11 cellular contexts compared by ENCODE assay signal in genomic region chr7:99108615-99109014, GRCh38. TPM values are rescaled to one million over a fixed set of nuclear protein-coding genes. Genes with fewer than 3 reads are reported as not detected.
DNase-seq lines count a peak whose midpoint lies in the region; ATAC-seq and TF ChIP-seq lines count a peak whose summit lies in the region.
"Had no signal": no experiment of that assay in that cellular context is flagged by ENCODE, and none has a peak within 500 bp of the region (broad histone marks: within the 10 kb centered on the region; RNA-seq: fewer than 3 reads in every experiment).

No MANE protein-coding gene starts in this region.

- intact Hi-C loops in adrenal gland (cut with DNase I) (no loop called here), left lung (cut with DNase I) (no loop called here)

- H3K4me3 ChIP-seq in adrenal gland (no peak overlapping the region), foreskin fibroblast (ENCODE audit: low read depth in 1 of 2, low read length in 2 of 2) (no peak overlapping the region), left lung (no peak overlapping the region)
- H3K4me3 ChIP-seq: cardiac muscle cell, gastroesophageal sphincter had no signal

- H3K4me1 ChIP-seq in adrenal gland (replicated peaks in 1 of 2), result peaks cover 11 to 59% of the 10 kb centered on the region in 2 donors
- peaks cover 28 to 62% of the 10 kb centered on the region in 2 donors for H3K4me1 ChIP-seq in left lung

- 59 to 74% (median 70%) methylated on average over 4 of the region's 4 CpGs for whole genome bisulfite sequencing in adrenal gland, 4 donors

- no peak for TF ChIP-seq POLR2A in adrenal gland (IDR thresholded peaks at IDR 0.05)

- H3K36me3 ChIP-seq in adrenal gland (replicated peaks in 1 of 2) (no peaks in the 10 kb centered on the region), left lung (no peaks in the 10 kb centered on the region)
- H3K36me3 ChIP-seq: cardiac muscle cell had no signal

- H3K27me3 ChIP-seq in adrenal gland, result no peaks in the 10 kb centered on the region
- no peaks in the 10 kb centered on the region for H3K27me3 ChIP-seq in left lung
- H3K27me3 ChIP-seq: cardiac muscle cell, gastroesophageal sphincter had no signal

- H3K27ac ChIP-seq in adrenal gland, result peak overlapping the region; percentile 33 to 81 (median 73)
- peak overlapping the region; percentile 98 for H3K27ac ChIP-seq in substantia nigra (ENCODE audit: low read depth, low read length, poor library complexity, severe bottlenecking)
- peak overlapping the region in 1 of 2 donors; percentile 55 for H3K27ac ChIP-seq in left lung
- H3K27ac ChIP-seq: cardiac muscle cell had no signal

- ATAC-seq in left lung (no peak), HG03108 (IDR thresholded peaks at IDR 0.05; ENCODE audit: unreplicated experiment) (no peak)
- ATAC-seq: gastroesophageal sphincter had no signal

- TF ChIP-seq CTCF in adrenal gland (IDR thresholded peaks at IDR 0.05), result no peak
- TF ChIP-seq CTCF in foreskin fibroblast (IDR thresholded peaks at IDR 0.05; ENCODE audit: low read depth, low read length), result no peak
- no peak for TF ChIP-seq CTCF in left lung (IDR thresholded peaks at IDR 0.05)

- DNase-seq in EL, result peak; percentile 76
- no peak for DNase-seq in adrenal gland
- DNase-seq in foreskin fibroblast, result peak; percentile 67 to 80
- DNase-seq in substantia nigra (lab: John Stamatoyannopoulos, UW), result no peak
- DNase-seq in left lung, result no peak
- no peak for DNase-seq in GOT3 (lab: John Stamatoyannopoulos, UW)
- DNase-seq in stimulated activated CD4-positive, alpha-beta T cell treated with anti-CD3 and anti-CD28 coated beads, Interleukin-2, amount 100 ng/mL, for 24 hours, result no peak
- DNase-seq: activated CD4-positive, alpha-beta T cell treated with anti-CD3 and anti-CD28 coated beads, Interleukin-2, amount 10 ng/mL, durations not matched to agents 7 days and 5 days had no signal

- H3K9me3 ChIP-seq in adrenal gland (replicated peaks in 1 of 3), result no peaks in the 10 kb centered on the region
- no peaks in the 10 kb centered on the region for H3K9me3 ChIP-seq in left lung
- H3K9me3 ChIP-seq: gastroesophageal sphincter had no signal

RNA-seq across cellular contexts. Expression of gene SMURF1, which starts 35.3 kb away (rescaled TPM):
- total RNA-seq in adrenal gland (10 to 100 TPM; 16.7 to 40.3 (median 23.0) TPM), left lung (10 to 100 TPM; 31.5 to 43.4 TPM)
- 10 to 100 TPM in 2 of 3 donors, 1 to 10 TPM in 1; 8.9 to 16.7 (median 14.8) TPM for polyA plus RNA-seq in adrenal gland

Comparison
In these comparisons a context has a peak if more than half of its experiments do, and no peak if none do; other contexts are left out.
1. DNase-seq: peak in EL (single experiment) and foreskin fibroblast (2 of 2); none in adrenal gland (0 of 7), substantia nigra (0 of 49), left lung (0 of 2), GOT3 (single experiment) and stimulated activated CD4-positive, alpha-beta T cell treated with anti-CD3 and anti-CD28 coated beads, Interleukin-2, amount 100 ng/mL, for 24 hours (0 of 2).